ENCODE assay signal across 19 cellular contexts in the genomic region with DNA sequence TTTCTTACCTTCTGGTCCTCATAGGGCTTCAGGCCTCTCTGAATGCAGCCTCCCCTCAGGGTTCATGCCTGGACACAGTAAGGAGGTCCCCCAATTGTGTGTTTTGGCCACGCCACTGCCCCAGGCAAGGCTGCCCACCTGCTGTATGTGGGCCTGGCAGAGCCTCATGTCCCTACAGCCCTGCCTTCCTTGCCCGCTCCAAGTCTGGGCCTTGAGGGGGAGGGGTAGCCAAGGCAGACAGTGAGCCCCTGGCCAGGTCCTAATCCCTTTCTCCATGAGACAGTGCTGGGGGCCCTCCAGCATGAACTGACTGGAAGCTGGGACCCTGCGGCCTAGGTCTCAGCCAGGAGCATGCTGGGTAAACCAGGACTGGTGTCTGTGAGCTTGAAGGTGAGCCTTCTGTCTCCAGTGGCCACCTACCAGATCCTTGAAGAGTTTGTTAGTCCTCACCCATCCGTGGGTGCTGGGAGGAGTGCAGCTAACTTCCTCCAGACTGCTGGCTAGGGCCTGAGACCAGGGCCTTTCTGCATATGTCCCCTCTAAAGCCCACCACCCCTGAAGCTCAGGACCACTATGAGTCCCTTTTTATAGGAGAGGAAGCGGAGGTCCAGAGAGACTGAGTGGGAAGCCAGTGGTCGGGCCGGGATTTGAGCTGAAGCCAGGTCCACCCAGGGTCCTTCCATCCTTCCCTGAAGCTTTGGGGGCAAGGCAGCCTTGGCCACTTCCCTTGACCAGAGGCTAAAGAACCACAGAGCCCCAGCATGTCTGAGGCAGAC. TPM values are rescaled to one million over a fixed set of nuclear protein-coding genes. Genes with fewer than 3 reads are reported as not detected.
"Had no signal": no experiment of that assay in that cellular context is flagged by ENCODE, and none has a peak within 500 bp of the region (broad histone marks: within the 10 kb centered on the region; RNA-seq: fewer than 3 reads in every experiment).

No MANE protein-coding gene starts in this region.

- H3K4me3 Mint-ChIP-seq: activated CD8-positive, alpha-beta T cell treated with anti-CD3 and anti-CD28 coated beads, Interleukin-2, amount 10 ng/mL, durations not matched to agents 7 days and 5 days; activated naive CD4-positive, alpha-beta T cell treated with anti-CD3 and anti-CD28 coated beads for 36 hours; activated naive CD8-positive, alpha-beta T cell treated with anti-CD3 and anti-CD28 coated beads, Interleukin-2, amount 50 U/mL, for 24 hours; endodermal cell; memory B cell; naive thymus-derived CD4-positive, alpha-beta T cell; WTC11 had no signal

- H3K27ac Mint-ChIP-seq: activated CD8-positive, alpha-beta T cell treated with anti-CD3 and anti-CD28 coated beads, Interleukin-2, amount 10 ng/mL, durations not matched to agents 7 days and 5 days; activated naive CD4-positive, alpha-beta T cell treated with anti-CD3 and anti-CD28 coated beads for 36 hours; activated naive CD8-positive, alpha-beta T cell treated with anti-CD3 and anti-CD28 coated beads, Interleukin-2, amount 50 U/mL, for 24 hours; endodermal cell; memory B cell; naive thymus-derived CD4-positive, alpha-beta T cell had no signal

- H3K27ac ChIP-seq: left lung, upper lobe of left lung had no signal

- DNase-seq: activated CD4-positive, alpha-beta T cell treated with anti-CD3 and anti-CD28 coated beads for 4 hours; activated CD8-positive, alpha-beta T cell treated with anti-CD3 and anti-CD28 coated beads, Interleukin-2, amount 10 ng/mL, durations not matched to agents 7 days and 5 days; activated naive CD4-positive, alpha-beta T cell treated with anti-CD3 and anti-CD28 coated beads for 36 hours; activated naive CD8-positive, alpha-beta T cell treated with anti-CD3 and anti-CD28 coated beads, Interleukin-2, amount 50 U/mL, for 24 hours; aorta; cerebellar nuclear complex; endodermal cell; erythroblast; mucosa of descending colon; naive thymus-derived CD4-positive, alpha-beta T cell; small intestine; stimulated activated CD4-positive, alpha-beta T cell treated with anti-CD3 and anti-CD28 coated beads, Interleukin-4, amount 100 ng/mL, for 4 hours; stimulated activated naive CD8-positive, alpha-beta T cell treated with anti-CD3 and anti-CD28 coated beads, Interleukin-15, Interleukin-2, amounts not matched to agents 100 U/mL and 50 U/mL, for 24 hours; upper lobe of left lung had no signal

- H3K9me3 Mint-ChIP-seq: activated naive CD4-positive, alpha-beta T cell treated with anti-CD3 and anti-CD28 coated beads for 36 hours; activated naive CD8-positive, alpha-beta T cell treated with anti-CD3 and anti-CD28 coated beads, Interleukin-2, amount 50 U/mL, for 24 hours; endodermal cell; memory B cell; naive thymus-derived CD4-positive, alpha-beta T cell; WTC11 had no signal

- H3K4me3 ChIP-seq: left lung, mucosa of descending colon, upper lobe of left lung had no signal

- H3K9me3 ChIP-seq: left lung, mucosa of descending colon, upper lobe of left lung had no signal

- H3K27me3 ChIP-seq: left lung, upper lobe of left lung had no signal

- ATAC-seq: activated CD8-positive, alpha-beta T cell treated with anti-CD3 and anti-CD28 coated beads, Interleukin-2, amount 10 ng/mL, durations not matched to agents 7 days and 5 days; activated naive CD8-positive, alpha-beta T cell treated with anti-CD3 and anti-CD28 coated beads, Interleukin-2, amount 50 U/mL, for 24 hours; left lung; mucosa of descending colon; naive thymus-derived CD4-positive, alpha-beta T cell; stimulated activated naive CD8-positive, alpha-beta T cell treated with anti-CD3 and anti-CD28 coated beads, Interleukin-15, Interleukin-2, amounts not matched to agents 100 U/mL and 50 U/mL, for 24 hours; WTC11 had no signal

- H3K27me3 Mint-ChIP-seq: activated naive CD8-positive, alpha-beta T cell treated with anti-CD3 and anti-CD28 coated beads, Interleukin-2, amount 50 U/mL, for 24 hours; memory B cell had no signal

- H3K36me3 Mint-ChIP-seq: memory B cell; naive thymus-derived CD4-positive, alpha-beta T cell; WTC11 had no signal

RNA-seq across cellular contexts. Expression of gene KLHL40, which starts 23.1 kb away (rescaled TPM):
- total RNA-seq: activated CD8-positive, alpha-beta T cell treated with anti-CD3 and anti-CD28 coated beads, Interleukin-2, amount 10 ng/mL, durations not matched to agents 7 days and 5 days; activated naive CD4-positive, alpha-beta T cell treated with anti-CD3 and anti-CD28 coated beads for 36 hours; aorta; dermis microvascular lymphatic vessel endothelial cell; endodermal cell; left lung; mucosa of descending colon; naive thymus-derived CD4-positive, alpha-beta T cell; T-helper 2 cell treated with Interferon-gamma antibody and Interleukin-4, amounts not matched to agents 100 ng/mL and 5 ng/mL, for 36 hours; upper lobe of left lung; WTC11 had no signal

RNA-seq across cellular contexts. Expression of gene HHATL, which starts 40.4 kb away (rescaled TPM):
- total RNA-seq: activated CD8-positive, alpha-beta T cell treated with anti-CD3 and anti-CD28 coated beads, Interleukin-2, amount 10 ng/mL, durations not matched to agents 7 days and 5 days; activated naive CD4-positive, alpha-beta T cell treated with anti-CD3 and anti-CD28 coated beads for 36 hours; aorta; dermis microvascular lymphatic vessel endothelial cell; endodermal cell; naive thymus-derived CD4-positive, alpha-beta T cell; T-helper 2 cell treated with Interferon-gamma antibody and Interleukin-4, amounts not matched to agents 100 ng/mL and 5 ng/mL, for 36 hours had no signal
